8 cellular contexts compared by ENCODE assay signal in the genomic region with DNA sequence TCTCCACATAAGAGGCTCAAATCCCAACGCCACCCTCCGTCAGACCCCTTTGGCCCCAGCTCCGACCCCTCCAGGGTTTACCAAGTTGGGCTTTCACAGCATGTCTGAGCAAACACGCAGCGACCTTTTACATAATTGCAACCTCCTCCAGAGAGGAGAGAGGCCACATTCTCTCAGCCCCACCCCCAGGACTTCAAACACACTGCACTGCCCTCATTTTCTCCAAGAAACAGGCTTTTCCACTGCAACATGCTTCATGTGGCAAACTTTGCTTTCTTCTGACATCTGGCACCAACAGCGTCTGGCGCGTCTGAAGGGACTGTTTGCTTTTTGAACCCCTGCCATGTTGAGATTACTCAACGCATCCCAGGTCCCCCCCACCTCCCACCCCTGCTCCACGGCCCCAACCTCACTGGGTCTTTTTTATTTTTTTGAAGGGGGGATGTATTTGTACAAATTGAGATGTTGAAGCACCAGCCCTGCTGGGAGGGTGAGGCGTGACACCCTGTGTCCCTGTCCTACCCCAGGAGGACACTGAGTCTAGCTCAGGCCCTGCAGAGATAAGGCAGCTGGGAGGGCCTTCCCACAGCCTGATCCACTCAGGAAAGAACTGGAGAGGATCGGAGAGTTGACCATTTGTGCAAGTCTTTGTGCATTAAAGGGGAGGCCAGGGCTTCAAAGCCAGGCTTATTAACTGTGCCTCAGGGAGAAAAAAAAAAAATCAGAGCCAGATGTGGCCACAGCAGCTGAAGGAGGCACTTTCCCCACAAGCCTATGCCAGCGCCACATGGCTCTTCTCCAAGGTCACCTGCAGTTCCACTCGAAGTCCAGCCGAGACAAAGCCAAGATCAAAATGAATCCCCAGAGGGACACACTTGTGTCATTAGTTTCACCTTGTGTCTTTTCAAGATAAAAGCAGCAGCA. TPM values are rescaled to one million over a fixed set of nuclear protein-coding genes. Genes with fewer than 3 reads are reported as not detected.
A peak's percentile ranks its signal among the peaks of the same experiment; 100 is the strongest.
DNase-seq lines count a peak whose midpoint lies in the region; ATAC-seq and TF ChIP-seq lines count a peak whose summit lies in the region.

No MANE protein-coding gene starts in this region.

- no peaks in the 10 kb centered on the region for H3F3A ChIP-seq in MM.1S (ENCODE audit: insufficient read depth, low read length)

- H3K4me1 ChIP-seq in left lung (peaks cover 14 to 45% of the 10 kb centered on the region in 2 donors), tibial artery (peaks cover 0 to 28% (median 16%) of the 10 kb centered on the region in 4 donors), MM.1S (ENCODE audit: low read length) (no peaks in the 10 kb centered on the region)

- intact Hi-C loops in left lung (cut with DNase I) = no loop called here
- intact Hi-C loops in tibial artery (cut with DNase I; ENCODE audit: low total_unique reads) = no loop called here

- H3K4me3 ChIP-seq in cardiac fibroblast (replicated peaks in 1 of 2; ENCODE audit: low read depth in 2 of 2, low read length in 2 of 2) (no peak overlapping the region), left lung (no peak overlapping the region), tibial artery (no peak overlapping the region), MM.1S (ENCODE audit: low read length) (no peak overlapping the region)

- no peak overlapping the region for H3K9ac ChIP-seq in MM.1S (ENCODE audit: low read length)

- peaks cover 0 to 49% of the 10 kb centered on the region in 2 donors for H3K36me3 ChIP-seq in left lung
- H3K36me3 ChIP-seq in tibial artery = peaks cover 34 to 67% (median 55%) of the 10 kb centered on the region in 3 donors
- H3K36me3 ChIP-seq in MM.1S (replicated peaks; ENCODE audit: insufficient read depth, low read length) = no peaks in the 10 kb centered on the region

- H3K79me2 ChIP-seq in MM.1S (ENCODE audit: low read length) = no peaks in the 10 kb centered on the region

- peak; percentile 26 for DNase-seq in NCI-H748 (lab: John Stamatoyannopoulos, UW; ENCODE audit: unreplicated experiment)
- no peak for DNase-seq in NCI-H748 treated with DMSO at 0.1 percent for 48 hours (lab: John Stamatoyannopoulos, UW)
- DNase-seq in cardiac fibroblast (ENCODE audit: low read depth in 2 of 2) = peak; percentile 73 to 96
- DNase-seq in left lung = peak in 1 of 2 donors; percentile 67
- peak; percentile 51 to 78 for DNase-seq in tibial artery
- DNase-seq in MM.1S = no peak
- DNase-seq in stimulated activated CD4-positive, alpha-beta T cell treated with anti-CD3 and anti-CD28 coated beads, Interleukin-4, amount 100 ng/mL, for 1 hour = no peak
- DNase-seq in DMS53 (lab: John Stamatoyannopoulos, UW) = no peak

- H3K27me3 ChIP-seq in left lung (no peaks in the 10 kb centered on the region), tibial artery (no peaks in the 10 kb centered on the region), MM.1S (replicated peaks; ENCODE audit: insufficient read depth, low read length) (no peaks in the 10 kb centered on the region)

- H3K9me3 ChIP-seq in left lung (no peaks in the 10 kb centered on the region), tibial artery (no peaks in the 10 kb centered on the region), MM.1S (replicated peaks; ENCODE audit: insufficient read depth, low read length) (no peaks in the 10 kb centered on the region)

- H3K9me2 ChIP-seq in MM.1S (replicated peaks; ENCODE audit: insufficient read depth, low read length) = no peaks in the 10 kb centered on the region

- H2AFZ ChIP-seq in MM.1S (ENCODE audit: low read length) = no peak overlapping the region

- peak; percentile 80 for ATAC-seq in left lung

- TF ChIP-seq CTCF in cardiac fibroblast (IDR thresholded peaks at IDR 0.05; ENCODE audit: low read depth, low read length) = peak; percentile 25
- TF ChIP-seq CTCF in left lung (IDR thresholded peaks at IDR 0.05) = peak in 1 of 2 donors; percentile 8
- TF ChIP-seq CTCF in tibial artery (IDR thresholded peaks at IDR 0.05) = peak; percentile 16 to 24
- no peak for TF ChIP-seq CTCF in MM.1S (IDR thresholded peaks at IDR 0.05; ENCODE audit: low read length)

- H3K4me2 ChIP-seq in MM.1S (ENCODE audit: low read depth, low read length) = no peak overlapping the region

- H3K27ac ChIP-seq in left lung (peak overlapping the region; percentile 50 to 72), tibial artery (peak overlapping the region in 1 of 2 donors; percentile 9), MM.1S (ENCODE audit: low read length) (no peak overlapping the region)

- no peaks in the 10 kb centered on the region for H4K20me1 ChIP-seq in MM.1S (ENCODE audit: insufficient read depth, low read length)

RNA-seq across cellular contexts. Expression of a gene that starts 29.7 kb away (rescaled TPM):
- 10 to 100 TPM; 25.0 to 41.6 TPM for total RNA-seq in left lung

Comparison
In these comparisons a context has a peak if more than half of its experiments do, and no peak if none do; other contexts are left out.
1. DNase-seq: peak in NCI-H748 (single experiment), cardiac fibroblast (2 of 2) and tibial artery (2 of 2); none in NCI-H748 treated with DMSO at 0.1 percent for 48 hours (single experiment), MM.1S (single experiment), stimulated activated CD4-positive, alpha-beta T cell treated with anti-CD3 and anti-CD28 coated beads, Interleukin-4, amount 100 ng/mL, for 1 hour (single experiment) and DMS53 (single experiment).